1 cellular context compared by ENCODE assay signal in the genomic region with DNA sequence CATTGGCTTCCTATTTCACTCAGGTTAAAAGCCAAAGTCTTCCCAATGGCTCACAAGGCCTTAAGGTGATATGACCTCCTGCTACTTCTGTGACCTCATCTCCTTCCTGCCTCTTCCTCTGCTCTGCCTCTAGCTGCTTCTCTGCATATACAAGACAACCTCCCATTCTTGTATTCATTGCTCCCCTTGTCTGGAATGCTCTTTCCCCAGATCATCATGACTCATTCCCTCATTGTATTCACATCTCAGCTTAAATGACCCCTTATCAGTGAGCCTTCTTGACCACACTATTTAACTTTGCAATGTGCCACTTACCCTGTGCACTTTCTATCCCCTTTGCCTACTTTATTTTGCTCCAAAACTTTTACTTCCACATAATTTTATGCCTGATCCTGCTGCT.
TF ChIP-seq lines count a peak whose summit lies in the region.

No MANE protein-coding gene starts in this region.

TF ChIP-seq in GM23338, 12 proteins besides CTCF, POLR2A, EP300 and RAD21 (continued from another document):
- TF ChIP-seq, protein P1, sequence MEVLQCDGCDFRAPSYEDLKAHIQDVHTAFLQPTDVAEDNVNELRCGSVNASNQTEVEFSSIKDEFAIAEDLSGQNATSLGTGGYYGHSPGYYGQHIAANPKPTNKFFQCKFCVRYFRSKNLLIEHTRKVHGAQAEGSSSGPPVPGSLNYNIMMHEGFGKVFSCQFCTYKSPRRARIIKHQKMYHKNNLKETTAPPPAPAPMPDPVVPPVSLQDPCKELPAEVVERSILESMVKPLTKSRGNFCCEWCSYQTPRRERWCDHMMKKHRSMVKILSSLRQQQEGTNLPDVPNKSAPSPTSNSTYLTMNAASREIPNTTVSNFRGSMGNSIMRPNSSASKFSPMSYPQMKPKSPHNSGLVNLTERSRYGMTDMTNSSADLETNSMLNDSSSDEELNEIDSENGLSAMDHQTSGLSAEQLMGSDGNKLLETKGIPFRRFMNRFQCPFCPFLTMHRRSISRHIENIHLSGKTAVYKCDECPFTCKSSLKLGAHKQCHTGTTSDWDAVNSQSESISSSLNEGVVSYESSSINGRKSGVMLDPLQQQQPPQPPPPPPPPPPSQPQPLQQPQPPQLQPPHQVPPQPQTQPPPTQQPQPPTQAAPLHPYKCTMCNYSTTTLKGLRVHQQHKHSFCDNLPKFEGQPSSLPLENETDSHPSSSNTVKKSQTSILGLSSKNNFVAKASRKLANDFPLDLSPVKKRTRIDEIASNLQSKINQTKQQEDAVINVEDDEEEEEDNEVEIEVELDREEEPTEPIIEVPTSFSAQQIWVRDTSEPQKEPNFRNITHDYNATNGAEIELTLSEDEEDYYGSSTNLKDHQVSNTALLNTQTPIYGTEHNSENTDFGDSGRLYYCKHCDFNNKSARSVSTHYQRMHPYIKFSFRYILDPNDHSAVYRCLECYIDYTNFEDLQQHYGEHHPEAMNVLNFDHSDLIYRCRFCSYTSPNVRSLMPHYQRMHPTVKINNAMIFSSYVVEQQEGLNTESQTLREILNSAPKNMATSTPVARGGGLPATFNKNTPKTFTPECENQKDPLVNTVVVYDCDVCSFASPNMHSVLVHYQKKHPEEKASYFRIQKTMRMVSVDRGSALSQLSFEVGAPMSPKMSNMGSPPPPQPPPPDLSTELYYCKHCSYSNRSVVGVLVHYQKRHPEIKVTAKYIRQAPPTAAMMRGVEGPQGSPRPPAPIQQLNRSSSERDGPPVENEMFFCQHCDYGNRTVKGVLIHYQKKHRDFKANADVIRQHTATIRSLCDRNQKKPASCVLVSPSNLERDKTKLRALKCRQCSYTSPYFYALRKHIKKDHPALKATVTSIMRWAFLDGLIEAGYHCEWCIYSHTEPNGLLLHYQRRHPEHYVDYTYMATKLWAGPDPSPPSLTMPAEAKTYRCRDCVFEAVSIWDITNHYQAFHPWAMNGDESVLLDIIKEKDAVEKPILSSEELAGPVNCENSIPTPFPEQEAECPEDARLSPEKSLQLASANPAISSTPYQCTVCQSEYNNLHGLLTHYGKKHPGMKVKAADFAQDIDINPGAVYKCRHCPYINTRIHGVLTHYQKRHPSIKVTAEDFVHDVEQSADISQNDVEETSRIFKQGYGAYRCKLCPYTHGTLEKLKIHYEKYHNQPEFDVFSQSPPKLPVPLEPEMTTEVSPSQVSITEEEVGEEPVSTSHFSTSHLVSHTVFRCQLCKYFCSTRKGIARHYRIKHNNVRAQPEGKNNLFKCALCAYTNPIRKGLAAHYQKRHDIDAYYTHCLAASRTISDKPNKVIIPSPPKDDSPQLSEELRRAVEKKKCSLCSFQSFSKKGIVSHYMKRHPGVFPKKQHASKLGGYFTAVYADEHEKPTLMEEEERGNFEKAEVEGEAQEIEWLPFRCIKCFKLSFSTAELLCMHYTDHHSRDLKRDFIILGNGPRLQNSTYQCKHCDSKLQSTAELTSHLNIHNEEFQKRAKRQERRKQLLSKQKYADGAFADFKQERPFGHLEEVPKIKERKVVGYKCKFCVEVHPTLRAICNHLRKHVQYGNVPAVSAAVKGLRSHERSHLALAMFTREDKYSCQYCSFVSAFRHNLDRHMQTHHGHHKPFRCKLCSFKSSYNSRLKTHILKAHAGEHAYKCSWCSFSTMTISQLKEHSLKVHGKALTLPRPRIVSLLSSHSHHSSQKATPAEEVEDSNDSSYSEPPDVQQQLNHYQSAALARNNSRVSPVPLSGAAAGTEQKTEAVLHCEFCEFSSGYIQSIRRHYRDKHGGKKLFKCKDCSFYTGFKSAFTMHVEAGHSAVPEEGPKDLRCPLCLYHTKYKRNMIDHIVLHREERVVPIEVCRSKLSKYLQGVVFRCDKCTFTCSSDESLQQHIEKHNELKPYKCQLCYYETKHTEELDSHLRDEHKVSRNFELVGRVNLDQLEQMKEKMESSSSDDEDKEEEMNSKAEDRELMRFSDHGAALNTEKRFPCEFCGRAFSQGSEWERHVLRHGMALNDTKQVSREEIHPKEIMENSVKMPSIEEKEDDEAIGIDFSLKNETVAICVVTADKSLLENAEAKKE (CRISPR knock-in tag; IDR thresholded peaks at IDR 0.05): peak; percentile 61
- TF ChIP-seq CREB1 (CRISPR knock-in tag; IDR thresholded peaks at IDR 0.05; ENCODE audit: low read depth) (no peak), STAT1 (IDR thresholded peaks at IDR 0.05; ENCODE audit: unreplicated experiment) (no peak), EZH2phosphoT487 (IDR thresholded peaks at IDR 0.05; ENCODE audit: unreplicated experiment) (no peak), NANOG (IDR thresholded peaks at IDR 0.05; ENCODE audit: borderline replicate concordance) (0 out of 2 replicates have a peak, but pooled peaks have one; percentile 16), JUNB (IDR thresholded peaks at IDR 0.05; ENCODE audit: unreplicated experiment) (no peak), ZNF114 (CRISPR knock-in tag; IDR thresholded peaks at IDR 0.05) (no peak), ZNF331 (CRISPR knock-in tag; IDR thresholded peaks at IDR 0.05; ENCODE audit: low read depth) (no peak), EZH2 (IDR thresholded peaks at IDR 0.05; ENCODE audit: low read depth, unreplicated experiment) (no peak)
- TF ChIP-seq, protein P2, sequence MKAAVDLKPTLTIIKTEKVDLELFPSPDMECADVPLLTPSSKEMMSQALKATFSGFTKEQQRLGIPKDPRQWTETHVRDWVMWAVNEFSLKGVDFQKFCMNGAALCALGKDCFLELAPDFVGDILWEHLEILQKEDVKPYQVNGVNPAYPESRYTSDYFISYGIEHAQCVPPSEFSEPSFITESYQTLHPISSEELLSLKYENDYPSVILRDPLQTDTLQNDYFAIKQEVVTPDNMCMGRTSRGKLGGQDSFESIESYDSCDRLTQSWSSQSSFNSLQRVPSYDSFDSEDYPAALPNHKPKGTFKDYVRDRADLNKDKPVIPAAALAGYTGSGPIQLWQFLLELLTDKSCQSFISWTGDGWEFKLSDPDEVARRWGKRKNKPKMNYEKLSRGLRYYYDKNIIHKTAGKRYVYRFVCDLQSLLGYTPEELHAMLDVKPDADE (IDR thresholded peaks at IDR 0.05): no peak
